25 cellular contexts compared by ENCODE assay signal in the genomic region with DNA sequence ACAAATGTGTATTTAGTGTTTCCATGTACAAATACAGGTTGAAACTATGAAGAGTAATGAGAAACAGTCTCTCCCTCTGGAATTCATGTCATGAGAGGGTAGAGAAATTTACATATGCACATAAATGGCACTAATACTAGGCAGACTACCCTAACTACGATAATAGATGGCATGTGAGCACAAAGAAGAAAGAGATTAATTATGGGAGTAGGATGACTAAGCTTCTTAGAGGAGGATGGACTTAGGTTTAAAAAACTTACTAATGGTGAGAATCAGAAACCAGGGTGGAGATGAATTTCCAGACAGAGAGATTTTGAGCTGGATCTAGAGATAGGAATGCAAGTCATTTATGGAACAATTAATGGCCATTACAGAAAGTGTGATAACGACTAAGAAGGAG.
"Had no signal": no experiment of that assay in that cellular context is flagged by ENCODE, and none has a peak within 500 bp of the region (broad histone marks: within the 10 kb centered on the region; RNA-seq: fewer than 3 reads in every experiment).

No MANE protein-coding gene starts in this region.

- H3K9me3 ChIP-seq: SJCRH30 had no signal

- ATAC-seq: activated CD4-positive, alpha-beta T cell treated with anti-CD3 and anti-CD28 coated beads for 36 hours; activated T-cell treated with anti-CD3 and anti-CD28 coated beads, Interleukin-2, amount 50 U/mL, for 72 hours; Panc1; Right ventricle myocardium inferior; T-helper 17 cell had no signal

- H3K36me3 ChIP-seq: SJCRH30, WERI-Rb-1 had no signal

- H3K27me3 ChIP-seq: SJCRH30 had no signal

- H3K4me1 ChIP-seq: SJCRH30 had no signal

- H3K4me3 ChIP-seq: SJCRH30 had no signal

- H3K4me1 Mint-ChIP-seq: activated CD4-positive, alpha-beta memory T cell treated with anti-CD3 and anti-CD28 coated beads, Interleukin-2, amount 10 ng/mL, durations not matched to agents 7 days and 5 days; activated CD4-positive, alpha-beta T cell treated with anti-CD3 and anti-CD28 coated beads for 36 hours; activated naive CD4-positive, alpha-beta T cell treated with anti-CD3 and anti-CD28 coated beads, Interleukin-2, amount 10 ng/mL, durations not matched to agents 7 days and 5 days; activated naive CD8-positive, alpha-beta T cell treated with anti-CD3 and anti-CD28 coated beads for 36 hours; T-helper 17 cell had no signal

- H3K4me3 Mint-ChIP-seq: activated CD4-positive, alpha-beta memory T cell treated with anti-CD3 and anti-CD28 coated beads, Interleukin-2, amount 10 ng/mL, durations not matched to agents 7 days and 5 days; activated CD4-positive, alpha-beta T cell treated with anti-CD3 and anti-CD28 coated beads for 36 hours; activated naive CD4-positive, alpha-beta T cell treated with anti-CD3 and anti-CD28 coated beads, Interleukin-2, amount 10 ng/mL, durations not matched to agents 7 days and 5 days; activated naive CD8-positive, alpha-beta T cell treated with anti-CD3 and anti-CD28 coated beads for 36 hours; activated T-cell treated with anti-CD3 and anti-CD28 coated beads, Interleukin-2, amount 50 U/mL, for 72 hours; T-helper 17 cell had no signal

- H3K27ac ChIP-seq: SJCRH30, WERI-Rb-1 had no signal

- H3K9me3 Mint-ChIP-seq: activated CD4-positive, alpha-beta memory T cell treated with anti-CD3 and anti-CD28 coated beads, Interleukin-2, amount 10 ng/mL, durations not matched to agents 7 days and 5 days; activated naive CD4-positive, alpha-beta T cell treated with anti-CD3 and anti-CD28 coated beads, Interleukin-2, amount 10 ng/mL, durations not matched to agents 7 days and 5 days; activated naive CD8-positive, alpha-beta T cell treated with anti-CD3 and anti-CD28 coated beads for 36 hours; activated T-helper 2 cell treated with anti-CD3 and anti-CD28 coated beads, Interferon-gamma antibody, Interleukin-2, Interleukin-4, amounts not matched to agents 10 μg/mL and 5 μg/mL and 100 μg/mL, durations not matched to agents 14 hours and 24 hours and 36 hours had no signal

- H3K36me3 Mint-ChIP-seq: activated naive CD4-positive, alpha-beta T cell treated with anti-CD3 and anti-CD28 coated beads, Interleukin-2, amount 10 ng/mL, durations not matched to agents 7 days and 5 days; activated naive CD8-positive, alpha-beta T cell treated with anti-CD3 and anti-CD28 coated beads for 36 hours had no signal

- H3K27me3 Mint-ChIP-seq: activated CD4-positive, alpha-beta memory T cell treated with anti-CD3 and anti-CD28 coated beads, Interleukin-2, amount 10 ng/mL, durations not matched to agents 7 days and 5 days; activated CD4-positive, alpha-beta T cell treated with anti-CD3 and anti-CD28 coated beads for 36 hours; activated naive CD4-positive, alpha-beta T cell treated with anti-CD3 and anti-CD28 coated beads, Interleukin-2, amount 10 ng/mL, durations not matched to agents 7 days and 5 days; activated naive CD8-positive, alpha-beta T cell treated with anti-CD3 and anti-CD28 coated beads for 36 hours; T-helper 17 cell had no signal

- H3K27ac Mint-ChIP-seq: activated CD4-positive, alpha-beta memory T cell treated with anti-CD3 and anti-CD28 coated beads, Interleukin-2, amount 10 ng/mL, durations not matched to agents 7 days and 5 days; activated CD4-positive, alpha-beta T cell treated with anti-CD3 and anti-CD28 coated beads for 36 hours; activated naive CD4-positive, alpha-beta T cell treated with anti-CD3 and anti-CD28 coated beads, Interleukin-2, amount 10 ng/mL, durations not matched to agents 7 days and 5 days; activated naive CD8-positive, alpha-beta T cell treated with anti-CD3 and anti-CD28 coated beads for 36 hours; activated T-cell treated with anti-CD3 and anti-CD28 coated beads, Interleukin-2, amount 50 U/mL, for 72 hours; activated T-helper 2 cell treated with anti-CD3 and anti-CD28 coated beads, Interferon-gamma antibody, Interleukin-2, Interleukin-4, amounts not matched to agents 10 μg/mL and 5 μg/mL and 100 μg/mL, durations not matched to agents 14 hours and 24 hours and 36 hours; T-helper 17 cell had no signal

- DNase-seq: activated CD4-positive, alpha-beta memory T cell treated with anti-CD3 and anti-CD28 coated beads, Interleukin-2, amount 10 ng/mL, durations not matched to agents 7 days and 5 days; activated CD4-positive, alpha-beta T cell treated with anti-CD3 and anti-CD28 coated beads for 36 hours; activated CD4-positive, alpha-beta T cell treated with anti-CD3 and anti-CD28 coated beads, Interleukin-2, amount 50 U/mL, for 1 hour; activated gamma-delta T cell treated with Interleukin-2 at 50 U/mL for 16 hours; activated naive CD4-positive, alpha-beta T cell treated with anti-CD3 and anti-CD28 coated beads, Interleukin-2, amount 10 ng/mL, durations not matched to agents 7 days and 5 days; activated naive CD8-positive, alpha-beta T cell treated with anti-CD3 and anti-CD28 coated beads for 36 hours; activated T-cell treated with anti-CD3 and anti-CD28 coated beads, Interleukin-2, amount 50 U/mL, for 72 hours; anterior cingulate cortex; cerebellar nuclear complex; Kasumi-1; KBM-7; NCI-H1105 treated with DMSO at 0.1 percent for 48 hours; NCI-H1436 treated with DMSO at 0.1 percent for 48 hours; NCI-H187; NCI-H2081; NCI-H446; NCI-H524; RPMI8226; SJCRH30; T-helper 17 cell; T-helper 9 cell; WERI-Rb-1 had no signal
